7 cellular contexts compared by ENCODE assay signal in the genomic region with DNA sequence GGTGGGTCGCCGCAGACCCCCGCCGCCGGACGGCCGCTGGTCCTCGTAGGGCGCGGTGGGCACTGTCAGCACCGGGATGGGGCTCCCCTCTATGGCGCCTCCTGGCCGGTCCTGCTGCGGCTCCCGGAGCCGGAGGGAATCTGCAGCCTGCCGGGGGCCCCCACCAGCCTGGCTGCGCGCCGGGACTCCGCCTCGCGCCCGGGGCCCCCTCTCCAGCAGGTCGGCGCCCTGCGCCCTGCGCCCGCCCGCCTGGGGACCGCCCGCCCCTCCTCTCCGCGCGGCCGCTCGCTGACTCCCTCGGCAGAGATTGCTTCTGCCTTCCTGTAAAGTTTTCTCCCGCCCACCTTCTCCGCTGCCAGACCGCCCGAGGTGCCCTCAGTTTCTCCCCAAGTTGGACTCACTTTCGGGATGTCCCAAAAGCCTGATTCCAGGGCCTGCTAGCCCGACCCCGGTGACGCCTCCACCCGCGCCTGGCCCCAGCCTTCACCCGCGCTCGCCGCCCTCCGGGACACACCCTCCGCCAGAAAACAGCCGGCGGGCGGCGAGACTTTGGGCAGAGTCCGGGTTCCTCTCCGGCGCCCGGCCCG. TPM values are rescaled to one million over a fixed set of nuclear protein-coding genes. Genes with fewer than 3 reads are reported as not detected.
DNase-seq lines count a peak whose midpoint lies in the region; ATAC-seq and TF ChIP-seq lines count a peak whose summit lies in the region.
"Not testable (repeated sequence)": the region's sequence is repeated elsewhere in the genome, so short reads cannot be mapped to it uniquely, and the experiment has no call there.

No MANE protein-coding gene starts in this region.

- H3K27ac Mint-ChIP-seq in endodermal cell, progenitor cell of endocrine pancreas: not testable (repeated sequence)

- TF ChIP-seq CTCF in HFF-Myc (IDR thresholded peaks at IDR 0.05; ENCODE audit: low read depth, low read length, missing control alignments); endodermal cell (conservative IDR thresholded peaks at IDR 0.05); progenitor cell of endocrine pancreas (IDR thresholded peaks at IDR 0.05; ENCODE audit: unreplicated experiment): not testable (repeated sequence)

- H3K4me3 ChIP-seq in HFF-Myc (replicated peaks; ENCODE audit: low read depth, low read length), result peak overlapping the region; percentile 53
- H3K4me3 ChIP-seq in endodermal cell (ENCODE audit: low read length), result peak overlapping the region; percentile 65

- peaks cover 68% of the 10 kb centered on the region for H3K27me3 Mint-ChIP-seq in endodermal cell (ENCODE audit: insufficient read depth)
- peaks cover 44% of the 10 kb centered on the region for H3K27me3 Mint-ChIP-seq in progenitor cell of endocrine pancreas

- not testable (repeated sequence) for H3K27ac ChIP-seq in endodermal cell (ENCODE audit: low read depth, low read length)

- H3K4me3 Mint-ChIP-seq in endodermal cell, result peak overlapping the region; percentile 63
- H3K4me3 Mint-ChIP-seq in progenitor cell of endocrine pancreas (ENCODE audit: low read depth), result peak overlapping the region; percentile 79

- not testable (repeated sequence) for TF ChIP-seq EP300 in Ishikawa (IDR thresholded peaks at IDR 0.05; ENCODE audit: borderline replicate concordance)

- WGBS in endodermal cell (ENCODE audit: insufficient coverage in 1 of 2, insufficient read length in 1 of 2), 2 experiments, result 26 to 33% methylated on average over 37 to 63 of the region's 63 CpGs

- peak; percentile 74 for ATAC-seq in GM18505 (IDR thresholded peaks at IDR 0.05; ENCODE audit: unreplicated experiment)

- not testable (repeated sequence) for H3K4me1 ChIP-seq in endodermal cell (ENCODE audit: control insufficient read depth, insufficient read depth, low read length)

- H3K9ac ChIP-seq in endodermal cell (ENCODE audit: extremely low read depth, low read length, poor library complexity, severe bottlenecking), result not testable (repeated sequence)

- not testable (repeated sequence) for H3K9me3 ChIP-seq in endodermal cell (ENCODE audit: control insufficient read depth, low read length)

- not testable (repeated sequence) for TF ChIP-seq POLR2A in GM18505 (IDR thresholded peaks at IDR 0.05; ENCODE audit: borderline replicate concordance, extremely low read depth, insufficient read depth, insufficient read length)

- not testable (repeated sequence) for H3K36me3 Mint-ChIP-seq in endodermal cell (ENCODE audit: low read depth); progenitor cell of endocrine pancreas (ENCODE audit: insufficient read depth)

- not testable (repeated sequence) for TF ChIP-seq RAD21 in Ishikawa (IDR thresholded peaks at IDR 0.05; ENCODE audit: low read depth)

- H3K27me3 ChIP-seq in endodermal cell (ENCODE audit: control insufficient read depth, insufficient read depth, low read length, poor library complexity, severe bottlenecking), result peaks cover 72% of the 10 kb centered on the region

- H3K4me1 Mint-ChIP-seq in endodermal cell; progenitor cell of endocrine pancreas (ENCODE audit: low read depth): not testable (repeated sequence)

- not testable (repeated sequence) for DNase-seq in HFF-Myc (ENCODE audit: extremely low read depth, low read depth)
- DNase-seq in activated T-cell treated with anti-CD3 and anti-CD28 coated beads for 24 hours (ENCODE audit: low read depth) (peak; percentile 3), endodermal cell (peak; percentile 64), islet precursor cell (peak; percentile 73), progenitor cell of endocrine pancreas (ENCODE audit: low spot score, unreplicated experiment) (peak; percentile 17)

- not testable (repeated sequence) for H3K9me3 Mint-ChIP-seq in endodermal cell; progenitor cell of endocrine pancreas (ENCODE audit: low read depth)

- not testable (repeated sequence) for H3K36me3 ChIP-seq in endodermal cell (ENCODE audit: control insufficient read depth, insufficient read depth, low read length)

TF ChIP-seq in Ishikawa, 13 proteins besides CTCF, POLR2A, EP300 and RAD21:
- TF ChIP-seq, protein P1, sequence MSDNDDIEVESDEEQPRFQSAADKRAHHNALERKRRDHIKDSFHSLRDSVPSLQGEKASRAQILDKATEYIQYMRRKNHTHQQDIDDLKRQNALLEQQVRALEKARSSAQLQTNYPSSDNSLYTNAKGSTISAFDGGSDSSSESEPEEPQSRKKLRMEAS (IDR thresholded peaks at IDR 0.05), result 0 out of 2 replicates have a peak, but pooled peaks have one; percentile 14
TF ChIP-seq in Ishikawa: peak in this region for 1; not testable (repeated sequence) for 12.

RNA-seq across cellular contexts. Expression of gene FOXD4L6, which starts 54.0 kb away (rescaled TPM):
- total RNA-seq in endodermal cell (not detected), progenitor cell of endocrine pancreas (not detected in 2 replicates)
- 0.18 TPM for polyA plus RNA-seq in endodermal cell (2013, experiment 1 of 2)
- not detected for polyA plus RNA-seq in endodermal cell (2013, experiment 2 of 2)
